19 cellular contexts compared by ENCODE assay signal in genomic region chr7:74292757-74293576, GRCh38. TPM values are rescaled to one million over a fixed set of nuclear protein-coding genes. Genes with fewer than 3 reads are reported as not detected.
A peak's percentile ranks its signal among the peaks of the same experiment; 100 is the strongest.
DNase-seq lines count a peak whose midpoint lies in the region; ATAC-seq, FAIRE-seq and TF ChIP-seq lines count a peak whose summit lies in the region.
"Had no signal": no experiment of that assay in that cellular context is flagged by ENCODE, and none has a peak within 500 bp of the region (broad histone marks: within the 10 kb centered on the region; RNA-seq: fewer than 3 reads in every experiment).

No MANE protein-coding gene starts in this region.

- no peak for TF ChIP-seq POLR2A in GM12892 (IDR thresholded peaks at IDR 0.05; ENCODE audit: low read depth, low read length)

- no peak for ATAC-seq in HG02623 (IDR thresholded peaks at IDR 0.05; ENCODE audit: unreplicated experiment)
- ATAC-seq: activated naive CD8-positive, alpha-beta T cell treated with anti-CD3 and anti-CD28 coated beads, Interleukin-2, amount 50 U/mL, for 24 hours had no signal

- no peak for FAIRE-seq in GM12892 (lab: Jason Lieb, UNC)
- FAIRE-seq: colon, GM19239 had no signal

- DNase-seq in A673 (ENCODE audit: low spot score), result no peak
- peak; percentile 78 to 84 for DNase-seq in Kasumi-1 (lab: John Stamatoyannopoulos, UW)
- DNase-seq in GM12892 (ENCODE audit: insufficient read length), result no peak
- no peak for DNase-seq in activated effector memory CD4-positive, alpha-beta T cell treated with anti-CD3 and anti-CD28 coated beads, Interleukin-2, amount 50 U/mL, for 16 hours
- DNase-seq in T1000 (lab: John Stamatoyannopoulos, UW), result no peak
- DNase-seq: ACHN; activated naive CD8-positive, alpha-beta T cell treated with anti-CD3 and anti-CD28 coated beads, Interleukin-2, amount 50 U/mL, for 24 hours; DMS53; GOT3; NCI-H146; NCI-H524 treated with DMSO at 0.1 percent for 48 hours; uterus had no signal

- CTCF ChIA-PET in A673 (lab: Charles Lee), result interaction anchor here (0.5 kb wide), 1 partner anchor 437 kb away, joined by 4 read pairs; no protein-coding TSS in a partner anchor

- H3K4me1 ChIP-seq in A673 (ENCODE audit: insufficient read depth, low read length, poor library complexity, severe bottlenecking), result peaks cover 35% of the 10 kb centered on the region
- H3K4me1 ChIP-seq in endocrine pancreas (ENCODE audit: control insufficient read depth, insufficient read depth, low read length), result no peaks in the 10 kb centered on the region
- H3K4me1 ChIP-seq in mucosa of stomach (ENCODE audit: control insufficient read depth, insufficient read depth, low read length), result peaks cover 66% of the 10 kb centered on the region

- intact Hi-C loops in A673 (cut with micrococcal nuclease; ENCODE audit: unreplicated experiment), result loop anchor here (5.0 kb wide), 1 partner anchor 79 kb away; no protein-coding TSS in a partner anchor

- no peaks in the 10 kb centered on the region for H3K27me3 ChIP-seq in A673 (replicated peaks; ENCODE audit: insufficient read depth, low read depth, low read length, poor library complexity)
- H3K27me3 ChIP-seq in endocrine pancreas (ENCODE audit: control insufficient read depth, insufficient read depth, low read length), result no peaks in the 10 kb centered on the region
- H3K27me3 ChIP-seq in mucosa of stomach (ENCODE audit: control insufficient read depth, insufficient read depth, low read length), result no peaks in the 10 kb centered on the region
- H3K27me3 ChIP-seq: uterus had no signal

- no peaks in the 10 kb centered on the region for H3K36me3 ChIP-seq in A673 (ENCODE audit: insufficient read depth, low read length, poor library complexity, severe bottlenecking)
- no peaks in the 10 kb centered on the region for H3K36me3 ChIP-seq in endocrine pancreas (ENCODE audit: control insufficient read depth, insufficient read depth, low read length)
- H3K36me3 ChIP-seq in mucosa of stomach (ENCODE audit: control insufficient read depth, insufficient read depth, low read length), result no peaks in the 10 kb centered on the region
- H3K36me3 ChIP-seq: neutrophil, uterus had no signal

- BruUV-seq in A673 (replicated peaks; lab: Mats Ljungman, UMichigan), result TSS peak; percentile 13

- POLR2A ChIA-PET in A673 (lab: Charles Lee; ENCODE audit: low non-redundant PET), result no interaction called here

- no peak overlapping the region for H3K4me3 ChIP-seq in A673 (ENCODE audit: low read depth, low read length, poor library complexity, severe bottlenecking)
- no peak overlapping the region for H3K4me3 ChIP-seq in endocrine pancreas (ENCODE audit: control insufficient read depth, insufficient read depth, low read length)
- H3K4me3 ChIP-seq in mucosa of stomach (ENCODE audit: low read length), result peak overlapping the region; percentile 63
- H3K4me3 ChIP-seq: uterus had no signal

- H3K9me3 ChIP-seq in A673 (ENCODE audit: low read depth, low read length, poor library complexity, severe bottlenecking) (no peaks in the 10 kb centered on the region), endocrine pancreas (ENCODE audit: control insufficient read depth, low read length) (no peaks in the 10 kb centered on the region), mucosa of stomach (ENCODE audit: control insufficient read depth, low read length) (no peaks in the 10 kb centered on the region)
- H3K9me3 ChIP-seq: neutrophil, uterus had no signal

- no peak overlapping the region for H3K27ac ChIP-seq in A673 (ENCODE audit: low read depth, low read length, poor library complexity, severe bottlenecking)
- H3K27ac ChIP-seq: neutrophil, VCaP had no signal

- H3K9ac ChIP-seq in endocrine pancreas (ENCODE audit: control insufficient read depth, insufficient read depth, low read length) (peak overlapping the region; percentile 16), mucosa of stomach (ENCODE audit: low read length) (peak overlapping the region; percentile 81)

- TF ChIP-seq CTCF in A673 (conservative IDR thresholded peaks at IDR 0.05; ENCODE audit: low read depth, low read length), result no peak

RNA-seq across cellular contexts. Expression of gene CLIP2, which starts 3.8 kb away (rescaled TPM):
- 28.9 and 33.3 TPM in 2 replicates for total RNA-seq in A673 (2021)
- polyA plus RNA-seq in GM12892 (2012; ENCODE audit: missing spikeins), result 21.0 TPM

RNA-seq across cellular contexts. Expression of gene RFC2, which starts 38.8 kb away (rescaled TPM):
- total RNA-seq in A673 (2021), result 113 and 125 TPM in 2 replicates
- 64.7 TPM for polyA plus RNA-seq in GM12892 (2012; ENCODE audit: missing spikeins)

Comparison
In these comparisons a context has a peak if more than half of its experiments do, and no peak if none do; other contexts are left out.
1. DNase-seq: peak in Kasumi-1 (2 of 2); none in A673 (single experiment), GM12892 (single experiment), activated effector memory CD4-positive, alpha-beta T cell treated with anti-CD3 and anti-CD28 coated beads, Interleukin-2, amount 50 U/mL, for 16 hours (single experiment) and T1000 (single experiment).